8 cellular contexts compared by ENCODE assay signal in the genomic region with DNA sequence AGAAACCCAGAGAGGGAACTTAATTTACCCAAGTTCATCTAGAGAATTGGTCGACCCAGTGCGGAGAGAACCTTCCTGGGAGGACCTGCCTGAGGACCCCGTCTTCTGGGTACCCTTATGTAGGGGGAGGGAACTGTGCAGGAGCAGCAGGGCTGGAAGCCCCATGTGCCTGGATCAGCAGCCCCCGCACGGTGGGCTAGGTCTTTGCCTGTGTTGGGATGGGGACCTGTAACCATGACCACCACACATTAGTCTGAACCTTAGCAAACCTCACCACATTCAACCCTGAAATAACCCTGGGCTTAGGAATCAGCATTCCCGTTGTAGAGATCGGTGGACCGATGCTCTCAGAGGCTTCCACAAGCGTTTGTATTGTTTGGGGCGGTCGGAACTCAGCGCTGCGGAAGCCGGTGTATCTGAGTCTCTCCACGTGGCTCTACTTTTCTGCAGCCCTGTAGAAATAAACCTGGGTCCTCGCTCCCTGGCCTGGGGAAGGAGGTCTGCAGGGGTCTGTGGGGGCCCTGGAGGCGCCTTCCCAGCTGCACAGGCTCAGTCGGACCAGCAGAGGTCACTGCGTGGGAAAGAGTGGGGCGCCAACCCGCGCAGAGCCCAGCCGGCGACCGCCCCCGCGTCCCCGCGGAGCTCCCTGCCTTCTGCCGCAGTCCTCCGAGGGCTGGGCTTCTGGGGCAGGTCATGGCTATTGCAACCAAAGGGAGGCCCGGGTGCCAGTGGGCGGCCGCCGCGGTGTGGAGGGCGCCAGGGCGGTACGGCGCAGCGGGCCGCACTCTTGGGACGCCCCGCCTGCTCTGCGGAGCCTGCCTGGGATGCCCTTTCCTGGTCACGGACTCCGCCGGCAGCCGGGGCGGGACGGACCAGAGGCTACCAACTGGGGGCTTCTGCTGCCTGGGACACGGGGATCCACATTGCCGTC. TPM values are rescaled to one million over a fixed set of nuclear protein-coding genes. Genes with fewer than 3 reads are reported as not detected.
DNase-seq lines count a peak whose midpoint lies in the region; ATAC-seq and TF ChIP-seq lines count a peak whose summit lies in the region.

No MANE protein-coding gene starts in this region.

- H3K18ac ChIP-seq in neuronal stem cell (ENCODE audit: low read length), result peak overlapping the region; percentile 86

- H3K4ac ChIP-seq in neuronal stem cell (ENCODE audit: low read length), result no peak overlapping the region

- no peak overlapping the region for H2BK12ac ChIP-seq in neuronal stem cell (ENCODE audit: low read length)

- H3K23ac ChIP-seq in neuronal stem cell (ENCODE audit: low read depth, low read length, poor library complexity), result peak overlapping the region; percentile 29

- peaks cover 4% of the 10 kb centered on the region for H3K79me1 ChIP-seq in neuronal stem cell (ENCODE audit: low read depth, low read length)

- H3K4me3 ChIP-seq in DND-41 (ENCODE audit: low read depth in 1 of 2, low read length in 2 of 2) (no peak overlapping the region), NB4 (ENCODE audit: low read depth, low read length) (no peak overlapping the region), fibroblast of the aortic adventitia (ENCODE audit: low read depth, low read length) (no peak overlapping the region), neuronal stem cell (ENCODE audit: low read length in 2 of 2) (peak overlapping the region in 1 of 2 donors; percentile 77)

- peak overlapping the region; percentile 30 for H2AK5ac ChIP-seq in neuronal stem cell (ENCODE audit: low read depth, low read length)

- TF ChIP-seq CTCF in DND-41 (IDR thresholded peaks at IDR 0.05; ENCODE audit: borderline replicate concordance, extremely low read depth, low read length, poor library complexity, severe bottlenecking) (peak; percentile 28), NB4 (IDR thresholded peaks at IDR 0.05; ENCODE audit: low read depth, low read length) (peak; percentile 52), fibroblast of the aortic adventitia (IDR thresholded peaks at IDR 0.05; ENCODE audit: insufficient read depth, low read length) (peak; percentile 56)

- DNase-seq in DND-41 (no peak), NB4 (ENCODE audit: low read depth) (peak; percentile 51), activated T-helper 1 cell treated with Interleukin-2 at 50 U/mL for 16 hours (ENCODE audit: low read depth) (peak; percentile 41), fibroblast of the aortic adventitia (ENCODE audit: low read depth) (no peak), neuronal stem cell (ENCODE audit: low spot score) (peak; percentile 56), substantia nigra (lab: John Stamatoyannopoulos, UW) (peak in 47 of 49 donors; percentile 37 to 84 (median 70)), KG1 (lab: John Stamatoyannopoulos, UW) (no peak), UCSD-AML1 (lab: John Stamatoyannopoulos, UW; ENCODE audit: unreplicated experiment) (no peak)

- no peak overlapping the region for H2BK15ac ChIP-seq in neuronal stem cell (ENCODE audit: low read length)

- no peak for TF ChIP-seq POLR2A in NB4 (IDR thresholded peaks at IDR 0.05; ENCODE audit: extremely low read depth, insufficient read length)

- H2BK120ac ChIP-seq in neuronal stem cell (ENCODE audit: low read depth, low read length), result no peak overlapping the region

- H3K27me3 ChIP-seq in DND-41 (ENCODE audit: insufficient read depth, low read length, poor library complexity) (peaks cover 13% of the 10 kb centered on the region), neuronal stem cell (ENCODE audit: control insufficient read depth in 3 of 3, insufficient read depth in 3 of 3, low read depth in 1 of 3, low read length in 3 of 3) (peaks cover 0 to 66% (median 17%) of the 10 kb centered on the region in 3 experiments)

- WGBS in neuronal stem cell (ENCODE audit: extremely low coverage in 2 of 2, insufficient read length in 2 of 2, insufficient replicate concordance in 1 of 2), 2 donors, result no CpG with 5 or more reads among the region's 53 CpGs

- H3K27ac ChIP-seq in DND-41 (ENCODE audit: low read length) (no peak overlapping the region), neuronal stem cell (replicated peaks; ENCODE audit: low read length) (no peak overlapping the region), substantia nigra (ENCODE audit: low read depth, low read length, poor library complexity, severe bottlenecking) (peak overlapping the region; percentile 88)

- no peak overlapping the region for H2AFZ ChIP-seq in DND-41 (ENCODE audit: low read depth, low read length)
- peak overlapping the region; percentile 74 for H2AFZ ChIP-seq in neuronal stem cell (ENCODE audit: low read length)

- H3K9me3 ChIP-seq in DND-41 (ENCODE audit: insufficient read depth, low read length, severe bottlenecking), result no peaks in the 10 kb centered on the region
- H3K9me3 ChIP-seq in neuronal stem cell (replicated peaks in 1 of 2; ENCODE audit: control insufficient read depth in 2 of 2, insufficient read depth in 1 of 2, low read depth in 1 of 2, low read length in 2 of 2), result no peaks in the 10 kb centered on the region

- no peak overlapping the region for H3K14ac ChIP-seq in neuronal stem cell (ENCODE audit: low read length)

- H3K4me1 ChIP-seq in DND-41 (ENCODE audit: insufficient read depth, low read length) (no peaks in the 10 kb centered on the region), neuronal stem cell (ENCODE audit: control insufficient read depth in 2 of 2, insufficient read depth in 1 of 2, low read depth in 1 of 2, low read length in 2 of 2) (peaks cover 0 to 5% of the 10 kb centered on the region in 2 donors)

- no peak overlapping the region for H4K8ac ChIP-seq in neuronal stem cell (ENCODE audit: low read depth, low read length)

- peak overlapping the region; percentile 54 for H2BK5ac ChIP-seq in neuronal stem cell (ENCODE audit: low read length)

- H3K4me2 ChIP-seq in DND-41 (ENCODE audit: insufficient read depth, low read length), result no peak overlapping the region
- peak overlapping the region; percentile 89 for H3K4me2 ChIP-seq in neuronal stem cell (ENCODE audit: insufficient read depth, low read length, poor library complexity, severe bottlenecking)

- no peak overlapping the region for H3K9ac ChIP-seq in DND-41 (ENCODE audit: low read depth, low read length)
- H3K9ac ChIP-seq in neuronal stem cell (ENCODE audit: low read depth, low read length, poor library complexity), result peak overlapping the region; percentile 73

- H3K79me2 ChIP-seq in DND-41 (ENCODE audit: insufficient read depth, low read length), result no peaks in the 10 kb centered on the region

- no peaks in the 10 kb centered on the region for H3K36me3 ChIP-seq in DND-41 (ENCODE audit: insufficient read depth, low read length)
- H3K36me3 ChIP-seq in neuronal stem cell (replicated peaks in 1 of 2; ENCODE audit: control insufficient read depth in 2 of 2, insufficient read depth in 2 of 2, low read length in 2 of 2), result no peaks in the 10 kb centered on the region

- H4K91ac ChIP-seq in neuronal stem cell (ENCODE audit: low read depth, low read length, poor library complexity), result no peak overlapping the region

- no peak for ATAC-seq in DND-41 (ENCODE audit: insufficient read depth, low read depth)

- H4K20me1 ChIP-seq in DND-41 (ENCODE audit: insufficient read depth, low read length), result no peaks in the 10 kb centered on the region; the same call in 1 of the 2 replicates

RNA-seq across cellular contexts. Expression of gene KCNA10, which starts 36.2 kb away (rescaled TPM):
- total RNA-seq in fibroblast of the aortic adventitia (ENCODE audit: low replicate concordance), result not detected in 2 replicates
- not detected for polyA plus RNA-seq in neuronal stem cell (2013, experiment 1 of 2)
- polyA plus RNA-seq in neuronal stem cell (2013, experiment 2 of 2), result not detected

RNA-seq across cellular contexts. Expression of gene KCNA2, which starts 51.0 kb away (rescaled TPM):
- total RNA-seq in fibroblast of the aortic adventitia (ENCODE audit: low replicate concordance), result not detected in 2 replicates
- 0.22 TPM for polyA plus RNA-seq in neuronal stem cell (2013, experiment 1 of 2)
- 0.11 TPM for polyA plus RNA-seq in neuronal stem cell (2013, experiment 2 of 2)

Comparison
In these comparisons a context has a peak if more than half of its experiments do, and no peak if none do; other contexts are left out.
1. DNase-seq: peak in NB4 (single experiment), activated T-helper 1 cell treated with Interleukin-2 at 50 U/mL for 16 hours (single experiment), neuronal stem cell (single experiment) and substantia nigra (47 of 49); none in DND-41 (single experiment), fibroblast of the aortic adventitia (single experiment), KG1 (single experiment) and UCSD-AML1 (single experiment).
2. Peak in every context shown above with its lines, with median percentiles within 50 percentile points of each other: CTCF ChIP-seq.